8 cellular contexts compared by ENCODE assay signal in the genomic region with DNA sequence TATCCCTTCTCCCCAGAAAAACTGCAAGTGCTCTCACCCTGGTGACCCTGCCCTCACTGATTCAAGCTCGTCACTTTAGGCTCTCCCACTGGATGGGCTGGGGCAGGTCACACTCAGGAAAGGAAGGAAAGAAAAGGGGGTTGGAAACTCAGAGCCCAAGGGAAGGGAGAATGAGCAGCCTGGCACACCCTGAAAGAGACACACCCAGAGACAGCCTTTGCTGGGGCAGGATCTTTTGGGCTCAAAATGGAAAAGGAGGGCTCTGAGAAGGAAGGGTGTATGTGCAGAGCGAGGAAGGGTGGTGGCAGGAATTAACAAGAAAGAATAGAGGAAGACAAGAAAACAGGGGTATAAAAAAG. TPM values are rescaled to one million over a fixed set of nuclear protein-coding genes. Genes with fewer than 3 reads are reported as not detected.
DNase-seq lines count a peak whose midpoint lies in the region; ATAC-seq, FAIRE-seq and TF ChIP-seq lines count a peak whose summit lies in the region.

No MANE protein-coding gene starts in this region.

- no peak for ATAC-seq in A549

- H3K4me1 ChIP-seq in A549 (peaks cover 62% of the 10 kb centered on the region), mucosa of stomach (ENCODE audit: control insufficient read depth, insufficient read depth, low read length) (peaks cover 43% of the 10 kb centered on the region)

- no peak for TF ChIP-seq EP300 in A549 (IDR thresholded peaks at IDR 0.05)

- POLR2A ChIA-PET in A549 (lab: Yijun Ruan, JAX) = interaction anchor here (1.2 to 1.6 kb wide), 2 partner anchors 33 kb away, joined by 3 to 4 read pairs; a partner anchor contains a TSS

- CTCF ChIA-PET in A549 (lab: Yijun Ruan, JAX) = interaction anchor here (2.8 to 17.1 kb wide), 2 partner anchors 11 to 42 kb away, joined by 11 to 539 read pairs; a partner anchor contains a TSS

- H3K9ac ChIP-seq in mucosa of stomach (ENCODE audit: low read length) = peak overlapping the region; percentile 60

- H3K4me3 ChIP-seq in A549 = peak overlapping the region; percentile 84
- H3K4me3 ChIP-seq in cardiac fibroblast (replicated peaks in 1 of 2; ENCODE audit: low read depth in 2 of 2, low read length in 2 of 2) = peak overlapping the region; percentile 85 to 94
- peak overlapping the region; percentile 19 for H3K4me3 ChIP-seq in mucosa of stomach (ENCODE audit: low read length)

- H3K4me2 ChIP-seq in A549 = peak overlapping the region; percentile 79

- peaks cover 14% of the 10 kb centered on the region for H3K36me3 Mint-ChIP-seq in IgD-negative memory B cell

- H3K36me3 ChIP-seq in mucosa of stomach (ENCODE audit: control insufficient read depth, insufficient read depth, low read length) = no peaks in the 10 kb centered on the region

- H3K27me3 Mint-ChIP-seq in IgD-negative memory B cell = no peaks in the 10 kb centered on the region

- TF ChIP-seq RAD21 in A549 (conservative IDR thresholded peaks at IDR 0.05 in 1 of 2, IDR thresholded peaks at IDR 0.05 in 1 of 2) = no peak

- DNase-seq in A549 (ENCODE audit: low read depth in 1 of 2, low spot score in 1 of 2) (no peak), cardiac fibroblast (ENCODE audit: low read depth in 2 of 2) (no peak), NCI-H748 treated with DMSO at 0.1 percent for 48 hours (lab: John Stamatoyannopoulos, UW) (no peak), T-helper 9 cell (no peak), RCC 7860 (ENCODE audit: low spot score) (no peak), cerebellar cortex (ENCODE audit: low spot score) (no peak)

- peaks cover 8% of the 10 kb centered on the region for H3K27me3 ChIP-seq in mucosa of stomach (ENCODE audit: control insufficient read depth, insufficient read depth, low read length)

- H3K4me3 Mint-ChIP-seq in IgD-negative memory B cell = peak overlapping the region; percentile 99 to 100 (median 100)

- H3K27ac Mint-ChIP-seq in IgD-negative memory B cell = peak overlapping the region; percentile 98 to 100 (median 98)

- TF ChIP-seq CTCF in A549 (IDR thresholded peaks at IDR 0.05) (no peak), cardiac fibroblast (IDR thresholded peaks at IDR 0.05; ENCODE audit: low read depth, low read length) (no peak)

- peak overlapping the region; percentile 83 to 99 for H3K27ac ChIP-seq in A549

- H3K9me3 Mint-ChIP-seq in IgD-negative memory B cell = peaks cover 0 to 1% (median 0%) of the 10 kb centered on the region in 3 donors

- 56% methylated on average over 1 of the region's 2 CpGs for WGBS in A549 (ENCODE audit: missing lambda C conversion rate)

- H3K4me1 Mint-ChIP-seq in IgD-negative memory B cell = peaks cover 27 to 46% (median 29%) of the 10 kb centered on the region in 3 donors

- H3K9me3 ChIP-seq in A549 (no peaks in the 10 kb centered on the region), mucosa of stomach (ENCODE audit: control insufficient read depth, low read length) (no peaks in the 10 kb centered on the region)

- TF ChIP-seq POLR2A in A549 (IDR thresholded peaks at IDR 0.05; ENCODE audit: low read length) = no peak

- FAIRE-seq in A549 (lab: Jason Lieb, UNC) (no peak), RCC 7860 (lab: Jason Lieb, UNC) (no peak)

TF ChIP-seq in A549, 52 proteins besides CTCF, POLR2A, EP300 and RAD21:
- TF ChIP-seq GATA3 (IDR thresholded peaks at IDR 0.05; ENCODE audit: borderline replicate concordance) = no peak

RNA-seq across cellular contexts. Expression of a gene that starts 2.5 kb away (rescaled TPM):
- polyA plus RNA-seq in A549 (2011; rRNA removed) (20.6 and 25.4 TPM in 2 replicates), A549 (2017; fragmentation: RNase III; extraction: RNeasy Plus Mini Kit Qiagen cat#74134 plus additional on column Dnase treatment) (16.2 to 17.7 TPM (median 17.1 TPM) in 3 replicates), IgD-negative memory B cell (91.7 TPM)
- polyA plus RNA-seq in A549 (2012; cell fraction: cytosol; rRNA removed) = 16.7 and 21.3 TPM in 2 replicates
- polyA plus RNA-seq in A549 (2012; cell fraction: nucleus; rRNA removed) = 20.2 and 24.1 TPM in 2 replicates
- polyA minus RNA-seq in A549 (2011; rRNA and poly(A)+ RNA removed) = 19.1 and 22.1 TPM in 2 replicates

RNA-seq across cellular contexts. Expression of a gene that starts 6.8 kb away (rescaled TPM):
- polyA plus RNA-seq in A549 (2011; rRNA removed) (11.3 and 12.4 TPM in 2 replicates), A549 (2017; fragmentation: RNase III; extraction: RNeasy Plus Mini Kit Qiagen cat#74134 plus additional on column Dnase treatment) (13.0 to 14.5 TPM (median 13.0 TPM) in 3 replicates), IgD-negative memory B cell (56.1 TPM)
- 21.7 and 24.8 TPM in 2 replicates for polyA plus RNA-seq in A549 (2012; cell fraction: cytosol; rRNA removed)
- polyA plus RNA-seq in A549 (2012; cell fraction: nucleus; rRNA removed) = 22.2 and 23.8 TPM in 2 replicates
- polyA minus RNA-seq in A549 (2011; rRNA and poly(A)+ RNA removed) = 11.7 and 12.7 TPM in 2 replicates

RNA-seq across cellular contexts. Expression of a gene that starts 11.2 kb away (rescaled TPM):
- polyA plus RNA-seq in A549 (2011; rRNA removed) (31.3 and 31.6 TPM in 2 replicates), A549 (2017; fragmentation: RNase III; extraction: RNeasy Plus Mini Kit Qiagen cat#74134 plus additional on column Dnase treatment) (27.7 to 31.6 TPM (median 30.3 TPM) in 3 replicates), IgD-negative memory B cell (21.6 TPM)
- 37.0 and 37.5 TPM in 2 replicates for polyA plus RNA-seq in A549 (2012; cell fraction: cytosol; rRNA removed)
- polyA plus RNA-seq in A549 (2012; cell fraction: nucleus; rRNA removed) = 79.7 and 94.4 TPM in 2 replicates
- polyA minus RNA-seq in A549 (2011; rRNA and poly(A)+ RNA removed) = 39.6 and 40.0 TPM in 2 replicates

RNA-seq across cellular contexts. Expression of a gene that starts 33.1 kb away (rescaled TPM):
- polyA plus RNA-seq in A549 (2011; rRNA removed) = 8.2 and 13.3 TPM in 2 replicates
- 8.4 and 10.3 TPM in 2 replicates for polyA plus RNA-seq in A549 (2012; cell fraction: cytosol; rRNA removed)
- 29.8 and 46.1 TPM in 2 replicates for polyA plus RNA-seq in A549 (2012; cell fraction: nucleus; rRNA removed)
- polyA plus RNA-seq in A549 (2017; fragmentation: RNase III; extraction: RNeasy Plus Mini Kit Qiagen cat#74134 plus additional on column Dnase treatment) = 14.9 to 21.4 TPM (median 16.5 TPM) in 3 replicates
- 18.4 and 19.4 TPM in 2 replicates for polyA minus RNA-seq in A549 (2011; rRNA and poly(A)+ RNA removed)
- 4.6 TPM for polyA plus RNA-seq in IgD-negative memory B cell

RNA-seq across cellular contexts. Expression of a gene that starts 36.2 kb away (rescaled TPM):
- polyA plus RNA-seq in A549 (2011; rRNA removed) = 691 and 782 TPM in 2 replicates
- 1,345 and 1,480 TPM in 2 replicates for polyA plus RNA-seq in A549 (2012; cell fraction: cytosol; rRNA removed)
- 1,395 and 1,872 TPM in 2 replicates for polyA plus RNA-seq in A549 (2012; cell fraction: nucleus; rRNA removed)
- 1,022 to 1,121 TPM (median 1,044 TPM) in 3 replicates for polyA plus RNA-seq in A549 (2017; fragmentation: RNase III; extraction: RNeasy Plus Mini Kit Qiagen cat#74134 plus additional on column Dnase treatment)
- 802 and 983 TPM in 2 replicates for polyA minus RNA-seq in A549 (2011; rRNA and poly(A)+ RNA removed)
- polyA plus RNA-seq in IgD-negative memory B cell = 156 TPM

Comparison
In these comparisons a context has a peak if more than half of its experiments do, and no peak if none do; other contexts are left out.
1. H3K4me3 ChIP-seq: peak in every context shown above with its lines; median percentile 90 in cardiac fibroblast; 84 in A549; 19 in mucosa of stomach.